31 cellular contexts compared by ENCODE assay signal in genomic region chr21:46222436-46223116, GRCh38. TPM values are rescaled to one million over a fixed set of nuclear protein-coding genes. Genes with fewer than 3 reads are reported as not detected.
DNase-seq lines count a peak whose midpoint lies in the region; ATAC-seq, FAIRE-seq and TF ChIP-seq lines count a peak whose summit lies in the region.
"Had no signal": no experiment of that assay in that cellular context is flagged by ENCODE, and none has a peak within 500 bp of the region (broad histone marks: within the 10 kb centered on the region; RNA-seq: fewer than 3 reads in every experiment).

No MANE protein-coding gene starts in this region.

- TF ChIP-seq CTCF in DND-41 (IDR thresholded peaks at IDR 0.05; ENCODE audit: borderline replicate concordance, extremely low read depth, low read length, poor library complexity, severe bottlenecking) (no peak), VCaP (conservative IDR thresholded peaks at IDR 0.05) (no peak), sigmoid colon (IDR thresholded peaks at IDR 0.05) (no peak), tibial nerve (IDR thresholded peaks at IDR 0.05) (no peak)

- H2AFZ ChIP-seq in DND-41 (ENCODE audit: low read depth, low read length): no peak overlapping the region

- TF ChIP-seq EP300 in sigmoid colon (IDR thresholded peaks at IDR 0.05) (no peak), tibial nerve (IDR thresholded peaks at IDR 0.05) (no peak)

- intact Hi-C loops in left ventricle myocardium superior (cut with micrococcal nuclease): no loop called here
- intact Hi-C loops in sigmoid colon (cut with DNase I): no loop called here
- intact Hi-C loops in posterior vena cava (cut with DNase I): loop anchor here in 1 of 2 donors (10.0 kb wide), 1 partner anchor 68 kb away; the partner anchor contains the start of gene FTCD

- H3K27ac ChIP-seq in DND-41 (ENCODE audit: low read length): peak overlapping the region; percentile 0; the same call in 1 of the 2 replicates
- H3K27ac ChIP-seq in VCaP: peak overlapping the region; percentile 14; the same call in 1 of the 2 replicates
- no peak overlapping the region for H3K27ac ChIP-seq in sigmoid colon
- H3K27ac ChIP-seq in tibial nerve: no peak overlapping the region
- H3K27ac ChIP-seq: breast epithelium, neutrophil, uterus had no signal

- H3K79me2 ChIP-seq in DND-41 (ENCODE audit: insufficient read depth, low read length): peaks cover 59% of the 10 kb centered on the region

- ATAC-seq in DND-41 (ENCODE audit: insufficient read depth, low read depth) (no peak), left ventricle myocardium superior (peak; percentile 11)
- ATAC-seq: activated T-helper 17 cell treated with anti-CD3 and anti-CD28 coated beads, Interleukin-2, amount 50 U/mL, for 72 hours; T-cell had no signal

- H3K27me3 ChIP-seq in DND-41 (ENCODE audit: insufficient read depth, low read length, poor library complexity) (no peaks in the 10 kb centered on the region), sigmoid colon (no peaks in the 10 kb centered on the region), tibial nerve (no peaks in the 10 kb centered on the region)
- H3K27me3 ChIP-seq: breast epithelium, MG63, uterus had no signal

- H3K9ac ChIP-seq in DND-41 (ENCODE audit: low read depth, low read length): no peak overlapping the region

- no peak for FAIRE-seq in RCC 7860 (lab: Jason Lieb, UNC)
- FAIRE-seq: colon, GM18507, H54, small intestine had no signal

- no peak overlapping the region for H3K4me3 ChIP-seq in DND-41 (ENCODE audit: low read depth in 1 of 2, low read length in 2 of 2)
- H3K4me3 ChIP-seq in sigmoid colon: no peak overlapping the region
- no peak overlapping the region for H3K4me3 ChIP-seq in tibial nerve
- H3K4me3 ChIP-seq: breast epithelium, MG63, uterus had no signal

- no peak overlapping the region for H3K4me2 ChIP-seq in DND-41 (ENCODE audit: insufficient read depth, low read length)

- H3K4me1 ChIP-seq in DND-41 (ENCODE audit: insufficient read depth, low read length) (peaks cover 20% of the 10 kb centered on the region), sigmoid colon (peaks cover 0 to 24% (median 17%) of the 10 kb centered on the region in 4 donors), tibial nerve (peaks cover 0 to 19% (median 13%) of the 10 kb centered on the region in 4 donors)

- H3K9me3 ChIP-seq in DND-41 (ENCODE audit: insufficient read depth, low read length, severe bottlenecking) (no peaks in the 10 kb centered on the region), sigmoid colon (no peaks in the 10 kb centered on the region), tibial nerve (no peaks in the 10 kb centered on the region)
- H3K9me3 ChIP-seq: breast epithelium, MG63, neutrophil, uterus had no signal

- H4K20me1 ChIP-seq in DND-41 (ENCODE audit: insufficient read depth, low read length): peaks cover 30% of the 10 kb centered on the region; the same call in 1 of the 2 replicates

- DNase-seq in DND-41 (no peak), left ventricle myocardium superior (peak; percentile 45), sigmoid colon (peak; percentile 58), RCC 7860 (ENCODE audit: low spot score) (no peak), tibial nerve (ENCODE audit: low spot score in 2 of 2) (no peak), posterior vena cava (ENCODE audit: low spot score) (no peak), RKO (ENCODE audit: low spot score) (no peak)
- DNase-seq: activated CD4-positive, alpha-beta memory T cell treated with anti-CD3 and anti-CD28 coated beads, Interleukin-2, amount 10 ng/mL, durations not matched to agents 7 days and 5 days; activated CD4-positive, CD25-positive, alpha-beta regulatory T cell; activated naive CD4-positive, alpha-beta T cell treated with anti-CD3 and anti-CD28 coated beads, Interleukin-2, amount 50 U/mL, for 16 hours; amniotic stem cell; CD4-positive, alpha-beta memory T cell; effector CD4-positive, alpha-beta T cell; immature natural killer cell; KG1; MG63; NCI-H1105 treated with DMSO at 0.1 percent for 48 hours; NCI-H187 treated with DMSO at 0.1 percent for 48 hours; NCI-H510A treated with DMSO at 0.1 percent for 48 hours; RPMI8226; small intestine; stimulated activated naive CD4-positive, alpha-beta T cell treated with Interleukin-2 at 50 U/mL for 16 hours; T-cell; uterus had no signal

- WGBS in sigmoid colon, 2 donors: 89 to 92% methylated on average over 11 of the region's 11 CpGs
- 74 to 85% methylated on average over 8 to 11 of the region's 11 CpGs for WGBS in tibial nerve, 2 donors

- TF ChIP-seq POLR2A in sigmoid colon (IDR thresholded peaks at IDR 0.05): no peak
- no peak for TF ChIP-seq POLR2A in tibial nerve (IDR thresholded peaks at IDR 0.05)

- H3K36me3 ChIP-seq in DND-41 (ENCODE audit: insufficient read depth, low read length) (peaks cover 56% of the 10 kb centered on the region), sigmoid colon (peaks cover 0 to 50% (median 25%) of the 10 kb centered on the region in 4 donors), tibial nerve (peaks cover 0 to 57% (median 6%) of the 10 kb centered on the region in 3 donors)
- H3K36me3 ChIP-seq: breast epithelium, neutrophil, uterus had no signal

RNA-seq across cellular contexts. Expression of gene LSS, which starts 6.0 kb away (rescaled TPM):
- total RNA-seq in left ventricle myocardium superior: 58.3 TPM
- total RNA-seq in sigmoid colon: 10 to 100 TPM; 47.6 to 63.7 (median 57.0) TPM
- 10 to 100 TPM; 17.4 to 78.6 (median 27.5) TPM for polyA plus RNA-seq in sigmoid colon
- 100 to 1,000 TPM in 1 of 4 donors, 10 to 100 TPM in 3; 69.3 to 132 (median 80.6) TPM for total RNA-seq in tibial nerve
- 10 to 100 TPM; 42.5 to 65.0 TPM for total RNA-seq in posterior vena cava

RNA-seq across cellular contexts. Expression of gene SPATC1L, which starts 38.3 kb away (rescaled TPM):
- total RNA-seq in left ventricle myocardium superior (12.0 TPM), sigmoid colon (10 to 100 TPM in 1 of 4 donors, 1 to 10 TPM in 2, under 1 TPM in 1; 0.95 to 18.3 (median 7.1) TPM), tibial nerve (10 to 100 TPM in 1 of 4 donors, 1 to 10 TPM in 3; 4.5 to 12.9 (median 8.0) TPM), posterior vena cava (10 to 100 TPM in 1 of 2 donors, 1 to 10 TPM in 1; 8.4 to 10.9 TPM)
- 10 to 100 TPM in 1 of 3 donors, 1 to 10 TPM in 2; 3.2 to 11.0 (median 7.8) TPM for polyA plus RNA-seq in sigmoid colon

Comparison
In these comparisons a context has a peak if more than half of its experiments do, and no peak if none do; other contexts are left out.
1. DNase-seq: peak in left ventricle myocardium superior (single experiment) and sigmoid colon (single experiment); none in DND-41 (single experiment), RCC 7860 (single experiment), tibial nerve (0 of 2), posterior vena cava (single experiment) and RKO (single experiment).
2. H3K27ac ChIP-seq: peak in DND-41 (single experiment) and VCaP (single experiment); none in sigmoid colon (0 of 4) and tibial nerve (0 of 4).